Comparison of ENCODE assay signal across 8 cellular contexts in the genomic region with DNA sequence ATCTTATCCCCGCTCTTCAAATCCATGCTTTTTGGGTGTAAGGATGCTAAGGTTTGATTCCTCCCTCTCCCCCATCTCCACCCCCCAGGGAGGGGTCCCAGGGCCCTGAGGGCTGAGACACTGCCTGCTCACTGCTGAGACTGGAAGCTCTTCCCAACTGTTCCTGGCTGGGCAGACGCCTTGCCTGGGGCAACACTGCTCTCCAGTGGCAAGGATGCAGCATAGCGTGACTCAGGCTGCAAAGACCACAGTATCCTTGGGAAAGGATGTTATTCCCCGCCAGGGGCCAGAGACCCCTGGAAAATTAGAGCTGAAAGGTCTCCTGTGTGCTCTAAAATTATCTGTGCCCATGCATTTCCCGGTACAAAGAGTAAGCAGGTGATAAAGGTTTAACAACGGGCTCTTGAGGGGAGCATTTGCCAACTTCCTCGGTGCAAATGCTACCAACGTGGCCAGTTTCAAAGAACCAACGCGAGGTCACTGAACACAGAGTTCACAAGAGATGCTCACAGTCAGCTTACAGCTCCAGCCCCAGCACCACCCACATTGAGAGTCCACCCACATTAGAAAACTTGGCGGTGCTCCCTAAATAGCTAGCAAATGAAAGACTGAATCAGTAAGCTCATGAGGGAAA.
DNase-seq lines count a peak whose midpoint lies in the region; ATAC-seq, FAIRE-seq and TF ChIP-seq lines count a peak whose summit lies in the region.

No MANE protein-coding gene starts in this region.

- no peak for FAIRE-seq in frontal cortex (lab: Jason Lieb, UNC)

- 27% methylated on average over 10 of the region's 11 CpGs for WGBS in SK-N-SH (ENCODE audit: low lambda C conversion rate)

- DNase-seq in COR-L47 (lab: John Stamatoyannopoulos, UW) (peak; percentile 67), HT1080 (ENCODE audit: low read depth) (peak; percentile 28), SK-N-SH (peak; percentile 84), frontal cortex (ENCODE audit: low spot score in 2 of 2) (peak; percentile 59 to 70)
- DNase-seq in activated naive CD4-positive, alpha-beta T cell treated with Interleukin-2 at 50 U/mL for 16 hours, result no peak

- H3K4me1 ChIP-seq in SK-N-SH (ENCODE audit: control insufficient read depth in 1 of 2, insufficient read depth in 2 of 2, low read depth in 1 of 2, low read length in 1 of 2) (peaks cover 0 to 12% of the 10 kb centered on the region in 2 experiments; a peak in 1 of 4 replicates), parathyroid adenoma (no peaks in the 10 kb centered on the region)

- no peak for ATAC-seq in HG03469 (IDR thresholded peaks at IDR 0.05; ENCODE audit: unreplicated experiment)
- ATAC-seq in GM19324 (IDR thresholded peaks at IDR 0.05; ENCODE audit: low FRiP score, unreplicated experiment), result no peak

- TF ChIP-seq CTCF in SK-N-SH (IDR thresholded peaks at IDR 0.05) (peak; percentile 85), parathyroid adenoma (IDR thresholded peaks at IDR 0.05) (peak; percentile 82)

- no peak overlapping the region for H2AFZ ChIP-seq in SK-N-SH (ENCODE audit: low read depth)
- no peak overlapping the region for H2AFZ ChIP-seq in parathyroid adenoma

- H4K20me1 ChIP-seq in SK-N-SH (ENCODE audit: insufficient read depth), result no peaks in the 10 kb centered on the region

- POLR2A ChIA-PET in SK-N-SH (lab: Yijun Ruan, JAX), result interaction anchor here (1.4 to 3.7 kb wide), 3 partner anchors 265 to 427 kb away, joined by 3 to 19 read pairs (median 3); a partner anchor contains a TSS

- H3K9ac ChIP-seq in SK-N-SH (no peak overlapping the region), parathyroid adenoma (no peak overlapping the region)

- TF ChIP-seq RAD21 in SK-N-SH (IDR thresholded peaks at IDR 0.05; ENCODE audit: low read length), result peak; percentile 99

- H3K4me2 ChIP-seq in SK-N-SH, result no peak overlapping the region
- no peak overlapping the region for H3K4me2 ChIP-seq in parathyroid adenoma (ENCODE audit: low read length)

- H3K4me3 ChIP-seq in SK-N-SH (ENCODE audit: low read depth in 2 of 2, low read length in 1 of 2) (peak overlapping the region in 1 of 2 experiments; percentile 33; a peak in 1 of 4 replicates), parathyroid adenoma (ENCODE audit: low read depth, low read length) (no peak overlapping the region)

- no peaks in the 10 kb centered on the region for H3K9me2 ChIP-seq in SK-N-SH

- H3K27me3 ChIP-seq in SK-N-SH (ENCODE audit: insufficient read depth) (no peaks in the 10 kb centered on the region; the same call in 1 of the 2 replicates), parathyroid adenoma (ENCODE audit: control insufficient read depth, insufficient read depth, low read length) (no peaks in the 10 kb centered on the region)

- CTCF ChIA-PET in SK-N-SH (lab: Yijun Ruan, JAX), result interaction anchor here (0.5 to 7.0 kb wide), 122 partner anchors 8 to 1013 kb away, joined by 3 to 275 read pairs (median 5); a partner anchor contains a TSS

- H3K9me3 ChIP-seq in SK-N-SH (no peaks in the 10 kb centered on the region), parathyroid adenoma (ENCODE audit: control insufficient read depth, low read length) (no peaks in the 10 kb centered on the region)

- H3K27ac ChIP-seq in SK-N-SH (ENCODE audit: low read depth in 2 of 2, low read length in 1 of 2) (no peak overlapping the region), parathyroid adenoma (no peak overlapping the region)

- no peaks in the 10 kb centered on the region for H3F3A ChIP-seq in SK-N-SH (replicated peaks; ENCODE audit: insufficient read depth)

- H3K36me3 ChIP-seq in SK-N-SH (replicated peaks in 1 of 2; ENCODE audit: control insufficient read depth in 1 of 2, insufficient read depth in 2 of 2, low read length in 1 of 2) (no peaks in the 10 kb centered on the region), parathyroid adenoma (ENCODE audit: control insufficient read depth, insufficient read depth, low read length) (no peaks in the 10 kb centered on the region)

- H3K79me2 ChIP-seq in SK-N-SH (ENCODE audit: insufficient read depth) (no peaks in the 10 kb centered on the region), parathyroid adenoma (no peaks in the 10 kb centered on the region)

- 0 out of 4 replicates have a peak, but pooled peaks of 1 of the 2 experiments have one; percentile 7 for TF ChIP-seq EP300 in SK-N-SH (IDR thresholded peaks at IDR 0.05; ENCODE audit: borderline replicate concordance in 1 of 2, low read depth in 1 of 2, low read length in 1 of 2)

TF ChIP-seq in SK-N-SH, 30 proteins besides CTCF, POLR2A, EP300 and RAD21:
- TF ChIP-seq TAF1 (IDR thresholded peaks at IDR 0.05; ENCODE audit: borderline replicate concordance, low read depth, low read length) (no peak), SMC3 (IDR thresholded peaks at IDR 0.05; ENCODE audit: low read depth, low read length) (peak; percentile 97), TEAD4 (IDR thresholded peaks at IDR 0.05; ENCODE audit: borderline replicate concordance, insufficient read depth) (no peak), EZH2phosphoT487 (IDR thresholded peaks at IDR 0.05; ENCODE audit: borderline replicate concordance, low read depth) (no peak), JUND (IDR thresholded peaks at IDR 0.05) (no peak), GABPA (IDR thresholded peaks at IDR 0.05; ENCODE audit: low read depth) (no peak), NRF1 (IDR thresholded peaks at IDR 0.05; ENCODE audit: low read depth, low read length) (0 out of 2 replicates have a peak, but pooled peaks have one; percentile 24), FOXJ3 (CRISPR knock-in tag; IDR thresholded peaks at IDR 0.05) (no peak), YY1 (IDR thresholded peaks at IDR 0.05; ENCODE audit: low read depth) (no peak), CHD2 (IDR thresholded peaks at IDR 0.05; ENCODE audit: low read length, partially characterized antibody) (peak; percentile 19), POLR2AphosphoS5 (IDR thresholded peaks at IDR 0.05; ENCODE audit: low read depth, low read length) (no peak), RFX5 (IDR thresholded peaks at IDR 0.05; ENCODE audit: low read length) (peak; percentile 38; the same call in 1 of the 2 replicates)
- TF ChIP-seq, protein P1, sequence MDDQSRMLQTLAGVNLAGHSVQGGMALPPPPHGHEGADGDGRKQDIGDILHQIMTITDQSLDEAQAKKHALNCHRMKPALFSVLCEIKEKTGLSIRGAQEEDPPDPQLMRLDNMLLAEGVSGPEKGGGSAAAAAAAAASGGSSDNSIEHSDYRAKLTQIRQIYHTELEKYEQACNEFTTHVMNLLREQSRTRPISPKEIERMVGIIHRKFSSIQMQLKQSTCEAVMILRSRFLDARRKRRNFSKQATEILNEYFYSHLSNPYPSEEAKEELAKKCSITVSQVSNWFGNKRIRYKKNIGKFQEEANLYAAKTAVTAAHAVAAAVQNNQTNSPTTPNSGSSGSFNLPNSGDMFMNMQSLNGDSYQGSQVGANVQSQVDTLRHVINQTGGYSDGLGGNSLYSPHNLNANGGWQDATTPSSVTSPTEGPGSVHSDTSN (IDR thresholded peaks at IDR 0.05), result no peak
- TF ChIP-seq, protein P2, sequence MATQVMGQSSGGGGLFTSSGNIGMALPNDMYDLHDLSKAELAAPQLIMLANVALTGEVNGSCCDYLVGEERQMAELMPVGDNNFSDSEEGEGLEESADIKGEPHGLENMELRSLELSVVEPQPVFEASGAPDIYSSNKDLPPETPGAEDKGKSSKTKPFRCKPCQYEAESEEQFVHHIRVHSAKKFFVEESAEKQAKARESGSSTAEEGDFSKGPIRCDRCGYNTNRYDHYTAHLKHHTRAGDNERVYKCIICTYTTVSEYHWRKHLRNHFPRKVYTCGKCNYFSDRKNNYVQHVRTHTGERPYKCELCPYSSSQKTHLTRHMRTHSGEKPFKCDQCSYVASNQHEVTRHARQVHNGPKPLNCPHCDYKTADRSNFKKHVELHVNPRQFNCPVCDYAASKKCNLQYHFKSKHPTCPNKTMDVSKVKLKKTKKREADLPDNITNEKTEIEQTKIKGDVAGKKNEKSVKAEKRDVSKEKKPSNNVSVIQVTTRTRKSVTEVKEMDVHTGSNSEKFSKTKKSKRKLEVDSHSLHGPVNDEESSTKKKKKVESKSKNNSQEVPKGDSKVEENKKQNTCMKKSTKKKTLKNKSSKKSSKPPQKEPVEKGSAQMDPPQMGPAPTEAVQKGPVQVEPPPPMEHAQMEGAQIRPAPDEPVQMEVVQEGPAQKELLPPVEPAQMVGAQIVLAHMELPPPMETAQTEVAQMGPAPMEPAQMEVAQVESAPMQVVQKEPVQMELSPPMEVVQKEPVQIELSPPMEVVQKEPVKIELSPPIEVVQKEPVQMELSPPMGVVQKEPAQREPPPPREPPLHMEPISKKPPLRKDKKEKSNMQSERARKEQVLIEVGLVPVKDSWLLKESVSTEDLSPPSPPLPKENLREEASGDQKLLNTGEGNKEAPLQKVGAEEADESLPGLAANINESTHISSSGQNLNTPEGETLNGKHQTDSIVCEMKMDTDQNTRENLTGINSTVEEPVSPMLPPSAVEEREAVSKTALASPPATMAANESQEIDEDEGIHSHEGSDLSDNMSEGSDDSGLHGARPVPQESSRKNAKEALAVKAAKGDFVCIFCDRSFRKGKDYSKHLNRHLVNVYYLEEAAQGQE (IDR thresholded peaks at IDR 0.05; ENCODE audit: low read depth, low read length), result no peak
- TF ChIP-seq, protein P3, sequence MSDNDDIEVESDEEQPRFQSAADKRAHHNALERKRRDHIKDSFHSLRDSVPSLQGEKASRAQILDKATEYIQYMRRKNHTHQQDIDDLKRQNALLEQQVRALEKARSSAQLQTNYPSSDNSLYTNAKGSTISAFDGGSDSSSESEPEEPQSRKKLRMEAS (IDR thresholded peaks at IDR 0.05; ENCODE audit: low read depth), result no peak
